Comparison of ENCODE assay signal across 30 cellular contexts in genomic region chr12:19515179-19515578, GRCh38.
DNase-seq lines count a peak whose midpoint lies in the region; ATAC-seq and TF ChIP-seq lines count a peak whose summit lies in the region.
"Had no signal": no experiment of that assay in that cellular context is flagged by ENCODE, and none has a peak within 500 bp of the region (broad histone marks: within the 10 kb centered on the region; RNA-seq: fewer than 3 reads in every experiment).

No MANE protein-coding gene starts in this region.

- peaks cover 15% of the 10 kb centered on the region for H4K20me1 ChIP-seq in PC-9 (ENCODE audit: insufficient read depth)
- peaks cover 1% of the 10 kb centered on the region for H4K20me1 ChIP-seq in neural progenitor cell (ENCODE audit: low read depth)

- H3K27ac ChIP-seq in PC-9 (peak overlapping the region; percentile 10; the same call in 1 of the 2 replicates), neural progenitor cell (peak overlapping the region; percentile 6)
- H3K27ac ChIP-seq: 22Rv1, ascending aorta, esophagus squamous epithelium, gastroesophageal sphincter, spleen, thyroid gland, VCaP had no signal

- peaks cover 5% of the 10 kb centered on the region; the same call in 1 of the 2 replicates for H3K79me2 ChIP-seq in PC-9 (ENCODE audit: low read depth)
- H3K79me2 ChIP-seq in neural progenitor cell (ENCODE audit: low read depth): peaks cover 50% of the 10 kb centered on the region

- no peaks in the 10 kb centered on the region for H3F3A ChIP-seq in PC-9 (ENCODE audit: insufficient read depth, low read depth)
- no peaks in the 10 kb centered on the region for H3F3A ChIP-seq in neural progenitor cell (ENCODE audit: low read depth)

- BruUV-seq in PC-9 (replicated peaks; lab: Mats Ljungman, UMichigan): no TSS peak

- H3K9me2 ChIP-seq in PC-9 (ENCODE audit: insufficient read depth): no peaks in the 10 kb centered on the region

- H3K36me3 ChIP-seq in PC-9 (ENCODE audit: low read depth) (peaks cover 13% of the 10 kb centered on the region), neural progenitor cell (peaks cover 8% of the 10 kb centered on the region)

- DNase-seq in activated CD4-positive, alpha-beta T cell treated with anti-CD3 and anti-CD28 coated beads, Interleukin-2, amount 10 ng/mL, durations not matched to agents 24 days and 14 days: no peak
- no peak for DNase-seq in activated CD4-positive, alpha-beta T cell treated with anti-CD3 and anti-CD28 coated beads for 48 hours
- DNase-seq in PC-9 (peak in 1 of 2 experiments; percentile 11), epithelial cell of esophagus (ENCODE audit: low read depth) (peak; percentile 27), neural progenitor cell (ENCODE audit: low spot score) (no peak), NCI-H82 (lab: John Stamatoyannopoulos, UW) (no peak)
- no peak for DNase-seq in stimulated activated naive CD8-positive, alpha-beta T cell treated with anti-CD3 and anti-CD28 coated beads, Interleukin-15, Interleukin-2, amounts not matched to agents 100 U/mL and 50 U/mL, for 24 hours
- no peak for DNase-seq in activated T-helper 2 cell treated with anti-CD3 and anti-CD28 coated beads, Interferon-gamma antibody, Interleukin-2, Interleukin-4, amounts not matched to agents 10 μg/mL and 5 μg/mL and 100 μg/mL, durations not matched to agents 14 hours and 24 hours and 36 hours (ENCODE audit: low spot score)
- DNase-seq: activated CD4-positive, alpha-beta T cell treated with anti-CD3 and anti-CD28 coated beads, Interleukin-2, amount 50 U/mL, for 48 hours; activated naive CD4-positive, alpha-beta T cell treated with Interleukin-2 at 50 U/mL for 16 hours; AML-193; CD8-positive, alpha-beta T cell; cerebellar nuclear complex; DMS79; effector CD4-positive, alpha-beta T cell; esophagus squamous epithelium; left colon; naive thymus-derived CD4-positive, alpha-beta T cell; NCI-H524; retina; spleen; stimulated activated CD4-positive, alpha-beta T cell treated with anti-CD3 and anti-CD28 coated beads, Interleukin-4, amount 100 ng/mL, for 4 hours; T-helper 2 cell; thyroid gland had no signal

- H3K9me3 Mint-ChIP-seq in activated CD4-positive, alpha-beta T cell treated with anti-CD3 and anti-CD28 coated beads, Interleukin-2, amount 10 ng/mL, durations not matched to agents 24 days and 14 days: no peaks in the 10 kb centered on the region
- no peaks in the 10 kb centered on the region for H3K9me3 Mint-ChIP-seq in neural progenitor cell
- H3K9me3 Mint-ChIP-seq in activated T-helper 2 cell treated with anti-CD3 and anti-CD28 coated beads, Interferon-gamma antibody, Interleukin-2, Interleukin-4, amounts not matched to agents 10 μg/mL and 5 μg/mL and 100 μg/mL, durations not matched to agents 14 hours and 24 hours and 36 hours: no peaks in the 10 kb centered on the region
- H3K9me3 Mint-ChIP-seq: CD8-positive, alpha-beta T cell; memory B cell; naive thymus-derived CD4-positive, alpha-beta T cell; stimulated activated naive CD8-positive, alpha-beta T cell treated with anti-CD3 and anti-CD28 coated beads, Interleukin-15, Interleukin-2, amounts not matched to agents 100 ng/mL and 50 ng/mL, for 24 hours had no signal

- intact Hi-C loops in activated CD4-positive, alpha-beta T cell treated with anti-CD3 and anti-CD28 coated beads, Interleukin-2, amount 10 ng/mL, durations not matched to agents 24 days and 14 days (cut with micrococcal nuclease): no loop called here
- intact Hi-C loops in PC-9 (cut with micrococcal nuclease; ENCODE audit: unreplicated experiment): no loop called here
- intact Hi-C loops in activated T-helper 2 cell treated with anti-CD3 and anti-CD28 coated beads, Interferon-gamma antibody, Interleukin-2, Interleukin-4, amounts not matched to agents 10 μg/mL and 5 μg/mL and 100 μg/mL, durations not matched to agents 14 hours and 24 hours and 36 hours (cut with micrococcal nuclease): no loop called here

- H3K27me3 ChIP-seq in PC-9 (ENCODE audit: insufficient read depth, low read depth) (no peaks in the 10 kb centered on the region), neural progenitor cell (no peaks in the 10 kb centered on the region)
- H3K27me3 ChIP-seq: ascending aorta, esophagus squamous epithelium, gastroesophageal sphincter, spleen, thyroid gland had no signal

- TF ChIP-seq CTCF in PC-9 (conservative IDR thresholded peaks at IDR 0.05): no peak
- no peak for TF ChIP-seq CTCF in epithelial cell of esophagus (IDR thresholded peaks at IDR 0.05; ENCODE audit: insufficient read depth, low read depth, low read length, missing control alignments)
- TF ChIP-seq CTCF in neural progenitor cell (IDR thresholded peaks at IDR 0.05): no peak

- no peak for ATAC-seq in stimulated activated naive CD8-positive, alpha-beta T cell treated with anti-CD3 and anti-CD28 coated beads, Interleukin-15, Interleukin-2, amounts not matched to agents 100 U/mL and 50 U/mL, for 24 hours
- ATAC-seq: CD8-positive, alpha-beta T cell; gastroesophageal sphincter; left colon; naive thymus-derived CD4-positive, alpha-beta T cell had no signal

- H3K4me1 ChIP-seq in PC-9 (replicated peaks; ENCODE audit: insufficient read depth) (no peaks in the 10 kb centered on the region), neural progenitor cell (no peaks in the 10 kb centered on the region)

- no peak overlapping the region for H3K4me3 ChIP-seq in PC-9
- H3K4me3 ChIP-seq in epithelial cell of esophagus (ENCODE audit: low read length): no peak overlapping the region
- H3K4me3 ChIP-seq in neural progenitor cell: no peak overlapping the region
- H3K4me3 ChIP-seq: ascending aorta, esophagus squamous epithelium, gastroesophageal sphincter, spleen, thyroid gland had no signal

- CTCF ChIA-PET in PC-9 (lab: Charles Lee): no interaction called here

- no peak overlapping the region for H3K9ac ChIP-seq in neural progenitor cell

- peak overlapping the region; percentile 20 for H3K27ac Mint-ChIP-seq in activated CD4-positive, alpha-beta T cell treated with anti-CD3 and anti-CD28 coated beads, Interleukin-2, amount 10 ng/mL, durations not matched to agents 24 days and 14 days
- no peak overlapping the region for H3K27ac Mint-ChIP-seq in neural progenitor cell
- H3K27ac Mint-ChIP-seq in activated T-helper 2 cell treated with anti-CD3 and anti-CD28 coated beads, Interferon-gamma antibody, Interleukin-2, Interleukin-4, amounts not matched to agents 10 μg/mL and 5 μg/mL and 100 μg/mL, durations not matched to agents 14 hours and 24 hours and 36 hours: no peak overlapping the region
- H3K27ac Mint-ChIP-seq: CD8-positive, alpha-beta T cell; memory B cell; stimulated activated naive CD8-positive, alpha-beta T cell treated with anti-CD3 and anti-CD28 coated beads, Interleukin-15, Interleukin-2, amounts not matched to agents 100 ng/mL and 50 ng/mL, for 24 hours had no signal

- H2AFZ ChIP-seq in PC-9 (no peak overlapping the region), neural progenitor cell (replicated peaks) (no peak overlapping the region)

- POLR2A ChIA-PET in PC-9 (lab: Charles Lee; ENCODE audit: unreplicated experiment): interaction anchor here (0.6 kb wide), 2 partner anchors 214 to 259 kb away, joined by 3 to 7 read pairs; no protein-coding TSS in a partner anchor

- peaks cover under 1% of the 10 kb centered on the region for H3K4me1 Mint-ChIP-seq in activated CD4-positive, alpha-beta T cell treated with anti-CD3 and anti-CD28 coated beads, Interleukin-2, amount 10 ng/mL, durations not matched to agents 24 days and 14 days
- H3K4me1 Mint-ChIP-seq in neural progenitor cell: no peaks in the 10 kb centered on the region
- H3K4me1 Mint-ChIP-seq in activated T-helper 2 cell treated with anti-CD3 and anti-CD28 coated beads, Interferon-gamma antibody, Interleukin-2, Interleukin-4, amounts not matched to agents 10 μg/mL and 5 μg/mL and 100 μg/mL, durations not matched to agents 14 hours and 24 hours and 36 hours (ENCODE audit: low read depth): peaks cover 4% of the 10 kb centered on the region

- H3K9me3 ChIP-seq in PC-9 (ENCODE audit: insufficient read depth, low read depth): no peaks in the 10 kb centered on the region
- H3K9me3 ChIP-seq in neural progenitor cell (ENCODE audit: low read depth): no peaks in the 10 kb centered on the region
- H3K9me3 ChIP-seq: ascending aorta, esophagus squamous epithelium, gastroesophageal sphincter, spleen, thyroid gland had no signal

- H3K36me3 Mint-ChIP-seq in activated CD4-positive, alpha-beta T cell treated with anti-CD3 and anti-CD28 coated beads, Interleukin-2, amount 10 ng/mL, durations not matched to agents 24 days and 14 days (ENCODE audit: low read depth): peaks cover 29% of the 10 kb centered on the region
- peaks cover 27% of the 10 kb centered on the region for H3K36me3 Mint-ChIP-seq in neural progenitor cell
- peaks cover 55% of the 10 kb centered on the region for H3K36me3 Mint-ChIP-seq in activated T-helper 2 cell treated with anti-CD3 and anti-CD28 coated beads, Interferon-gamma antibody, Interleukin-2, Interleukin-4, amounts not matched to agents 10 μg/mL and 5 μg/mL and 100 μg/mL, durations not matched to agents 14 hours and 24 hours and 36 hours (ENCODE audit: low read depth)

- no peaks in the 10 kb centered on the region for H3K27me3 Mint-ChIP-seq in activated CD4-positive, alpha-beta T cell treated with anti-CD3 and anti-CD28 coated beads, Interleukin-2, amount 10 ng/mL, durations not matched to agents 24 days and 14 days
- no peaks in the 10 kb centered on the region for H3K27me3 Mint-ChIP-seq in neural progenitor cell (ENCODE audit: insufficient read depth, low read depth)
- no peaks in the 10 kb centered on the region for H3K27me3 Mint-ChIP-seq in activated T-helper 2 cell treated with anti-CD3 and anti-CD28 coated beads, Interferon-gamma antibody, Interleukin-2, Interleukin-4, amounts not matched to agents 10 μg/mL and 5 μg/mL and 100 μg/mL, durations not matched to agents 14 hours and 24 hours and 36 hours (ENCODE audit: low read depth)
- H3K27me3 Mint-ChIP-seq: memory B cell; naive thymus-derived CD4-positive, alpha-beta T cell; stimulated activated naive CD8-positive, alpha-beta T cell treated with anti-CD3 and anti-CD28 coated beads, Interleukin-15, Interleukin-2, amounts not matched to agents 100 ng/mL and 50 ng/mL, for 24 hours had no signal

- no peak overlapping the region for H3K4me3 Mint-ChIP-seq in activated CD4-positive, alpha-beta T cell treated with anti-CD3 and anti-CD28 coated beads, Interleukin-2, amount 10 ng/mL, durations not matched to agents 24 days and 14 days
- H3K4me3 Mint-ChIP-seq in neural progenitor cell: no peak overlapping the region
- H3K4me3 Mint-ChIP-seq in activated T-helper 2 cell treated with anti-CD3 and anti-CD28 coated beads, Interferon-gamma antibody, Interleukin-2, Interleukin-4, amounts not matched to agents 10 μg/mL and 5 μg/mL and 100 μg/mL, durations not matched to agents 14 hours and 24 hours and 36 hours (ENCODE audit: low read depth): no peak overlapping the region
- H3K4me3 Mint-ChIP-seq: CD8-positive, alpha-beta T cell; memory B cell; naive thymus-derived CD4-positive, alpha-beta T cell; stimulated activated naive CD8-positive, alpha-beta T cell treated with anti-CD3 and anti-CD28 coated beads, Interleukin-15, Interleukin-2, amounts not matched to agents 100 ng/mL and 50 ng/mL, for 24 hours had no signal

- H3K4me2 ChIP-seq in PC-9 (no peak overlapping the region), neural progenitor cell (no peak overlapping the region)
